Comparison of ENCODE assay signal across 22 cellular contexts in genomic region chrX:78064152-78064551, GRCh38. TPM values are rescaled to one million over a fixed set of nuclear protein-coding genes. Genes with fewer than 3 reads are reported as not detected.
DNase-seq lines count a peak whose midpoint lies in the region; ATAC-seq and TF ChIP-seq lines count a peak whose summit lies in the region.
"Had no signal": no experiment of that assay in that cellular context is flagged by ENCODE, and none has a peak within 500 bp of the region (broad histone marks: within the 10 kb centered on the region; RNA-seq: fewer than 3 reads in every experiment).

No MANE protein-coding gene starts in this region.

- intact Hi-C loops in esophagus muscularis mucosa (cut with DNase I) (no loop called here), tibial artery (cut with DNase I; ENCODE audit: low total_unique reads) (no loop called here)

- CTCF ChIA-PET in T-cell (lab: Charles Lee), result no interaction called here

- in situ Hi-C loops in HAP-1 (cut with MboI; ENCODE audit: low sequenced_read_pairs), result no loop called here

- H3K36me3 ChIP-seq in esophagus muscularis mucosa (no peaks in the 10 kb centered on the region), tibial artery (no peaks in the 10 kb centered on the region), HAP-1 (replicated peaks) (no peaks in the 10 kb centered on the region)

- H3K4me1 Mint-ChIP-seq in activated naive CD4-positive, alpha-beta T cell treated with anti-CD3 and anti-CD28 coated beads, Interleukin-2, amount 50 U/mL, for 24 hours, result peaks cover 7% of the 10 kb centered on the region
- H3K4me1 Mint-ChIP-seq in T-cell, result peaks cover 0 to 9% (median 8%) of the 10 kb centered on the region in 3 donors
- H3K4me1 Mint-ChIP-seq: CD14-positive monocyte had no signal

- 72% methylated on average over 4 of the region's 4 CpGs for WGBS in esophagus muscularis mucosa

- peaks cover 0 to 13% (median 8%) of the 10 kb centered on the region in 4 donors for H3K4me1 ChIP-seq in esophagus muscularis mucosa
- peaks cover 0 to 3% (median 0%) of the 10 kb centered on the region in 4 donors for H3K4me1 ChIP-seq in tibial artery
- no peaks in the 10 kb centered on the region for H3K4me1 ChIP-seq in HAP-1

- ATAC-seq in HG03378 (IDR thresholded peaks at IDR 0.05; ENCODE audit: unreplicated experiment), result peak; percentile 21
- no peak for ATAC-seq in T-cell (replicated peaks in 1 of 4)
- ATAC-seq: HepG2 had no signal

- no peak overlapping the region for H3K4me3 Mint-ChIP-seq in activated naive CD4-positive, alpha-beta T cell treated with anti-CD3 and anti-CD28 coated beads, Interleukin-2, amount 50 U/mL, for 24 hours
- H3K4me3 Mint-ChIP-seq in T-cell, result no peak overlapping the region
- H3K4me3 Mint-ChIP-seq: CD14-positive monocyte had no signal

- no peak for TF ChIP-seq POLR2A in esophagus muscularis mucosa (IDR thresholded peaks at IDR 0.05; ENCODE audit: low read depth)

- H3K27me3 ChIP-seq in esophagus muscularis mucosa (no peaks in the 10 kb centered on the region), tibial artery (no peaks in the 10 kb centered on the region), HAP-1 (ENCODE audit: low read depth) (no peaks in the 10 kb centered on the region)

- POLR2A ChIA-PET in T-cell (lab: Charles Lee), result no interaction called here

- H3K36me3 Mint-ChIP-seq in activated naive CD4-positive, alpha-beta T cell treated with anti-CD3 and anti-CD28 coated beads, Interleukin-2, amount 50 U/mL, for 24 hours, result no peaks in the 10 kb centered on the region
- no peaks in the 10 kb centered on the region for H3K36me3 Mint-ChIP-seq in T-cell
- H3K36me3 Mint-ChIP-seq: CD14-positive monocyte had no signal

- TF ChIP-seq CTCF in esophagus muscularis mucosa (IDR thresholded peaks at IDR 0.05) (no peak), tibial artery (IDR thresholded peaks at IDR 0.05) (no peak)

- H3K9me3 ChIP-seq in esophagus muscularis mucosa, result no peaks in the 10 kb centered on the region
- peaks cover 0 to 7% (median 0%) of the 10 kb centered on the region in 3 donors for H3K9me3 ChIP-seq in tibial artery
- H3K9me3 ChIP-seq in HAP-1, result peaks cover 4% of the 10 kb centered on the region

- no peak for DNase-seq in activated naive CD4-positive, alpha-beta T cell treated with anti-CD3 and anti-CD28 coated beads, Interleukin-2, amount 50 U/mL, for 16 hours
- no peak for DNase-seq in esophagus muscularis mucosa (ENCODE audit: extremely low spot score)
- no peak for DNase-seq in tibial artery
- no peak for DNase-seq in T-cell
- DNase-seq in HAP-1 (ENCODE audit: low spot score in 2 of 2), result no peak
- DNase-seq in HuH-7.5 (ENCODE audit: low spot score), result no peak
- DNase-seq: DMS79 treated with DMSO at 0.1 percent for 48 hours, GOT3, NCI-H1048, NCI-H146, NCI-H2081, NCI-H2171 treated with DMSO at 0.1 percent for 48 hours, NCI-H446 treated with DMSO at 0.1 percent for 48 hours, NCI-H69, SHP77 had no signal

- H3K4me3 ChIP-seq in esophagus muscularis mucosa (no peak overlapping the region), tibial artery (no peak overlapping the region), HAP-1 (no peak overlapping the region)
- H3K4me3 ChIP-seq: SK-N-MC had no signal

- H3K27me3 Mint-ChIP-seq in activated naive CD4-positive, alpha-beta T cell treated with anti-CD3 and anti-CD28 coated beads, Interleukin-2, amount 50 U/mL, for 24 hours, result no peaks in the 10 kb centered on the region
- peaks cover 0 to 3% of the 10 kb centered on the region in 2 donors for H3K27me3 Mint-ChIP-seq in T-cell

- H3K27ac ChIP-seq in esophagus muscularis mucosa (replicated peaks in 1 of 4), result peak overlapping the region; percentile 66 to 72 (median 71)
- peak overlapping the region; percentile 71 to 79 for H3K27ac ChIP-seq in tibial artery
- H3K27ac ChIP-seq: 22Rv1, KMS-11, SK-N-MC had no signal

- peak overlapping the region; percentile 51 for H3K27ac Mint-ChIP-seq in activated naive CD4-positive, alpha-beta T cell treated with anti-CD3 and anti-CD28 coated beads, Interleukin-2, amount 50 U/mL, for 24 hours
- no peak overlapping the region for H3K27ac Mint-ChIP-seq in T-cell
- H3K27ac Mint-ChIP-seq: CD14-positive monocyte had no signal

- H3K9me3 Mint-ChIP-seq in activated naive CD4-positive, alpha-beta T cell treated with anti-CD3 and anti-CD28 coated beads, Interleukin-2, amount 50 U/mL, for 24 hours, result no peaks in the 10 kb centered on the region
- peaks cover 0 to 3% (median 0%) of the 10 kb centered on the region in 3 donors for H3K9me3 Mint-ChIP-seq in T-cell

- no peak for TF ChIP-seq EP300 in esophagus muscularis mucosa (IDR thresholded peaks at IDR 0.05)

RNA-seq across cellular contexts. Expression of gene PGK1, which starts 39.9 kb away (rescaled TPM):
- total RNA-seq in esophagus muscularis mucosa, result 100 to 1,000 TPM; 187 to 236 (median 229) TPM
- total RNA-seq in T-cell, result 100 to 1,000 TPM; 199 to 264 (median 203) TPM
